ENCODE assay signal across 1 cellular context in genomic region chr16:16405421-16405820, GRCh38. TPM values are rescaled to one million over a fixed set of nuclear protein-coding genes. Genes with fewer than 3 reads are reported as not detected.
"Had no signal": no experiment of that assay in that cellular context is flagged by ENCODE, and none has a peak within 500 bp of the region (broad histone marks: within the 10 kb centered on the region; RNA-seq: fewer than 3 reads in every experiment).

No MANE protein-coding gene starts in this region.

RNA-seq across cellular contexts. Expression of gene NPIPA7, which starts 26.5 kb away (rescaled TPM):
- total RNA-seq: body of pancreas had no signal
